In genomic region chr13:113158946-113159345, GRCh38 we compare ENCODE assay signal across 21 cellular contexts. TPM values are rescaled to one million over a fixed set of nuclear protein-coding genes. Genes with fewer than 3 reads are reported as not detected.
"Had no signal": no experiment of that assay in that cellular context is flagged by ENCODE, and none has a peak within 500 bp of the region (broad histone marks: within the 10 kb centered on the region; RNA-seq: fewer than 3 reads in every experiment).

No MANE protein-coding gene starts in this region.

- ATAC-seq: effector memory CD8-positive, alpha-beta T cell; gastroesophageal sphincter; left lung; lower lobe of right lung; stimulated activated naive B cell treated with anti-CD40 and anti-IgM and Interleukin-4, amounts not matched to agents 10 μg/mL and 1 μg/mL and 100 μg/mL, for 72 hours; stimulated activated naive CD8-positive, alpha-beta T cell treated with anti-CD3 and anti-CD28 coated beads, Interleukin-15, amount 100 ng/mL, for 72 hours had no signal

- H3K4me3 ChIP-seq: esophagus squamous epithelium, gastroesophageal sphincter, left lung, lower lobe of right lung, sigmoid colon, skin epidermis, thoracic aorta, transverse colon had no signal

- H3K27ac ChIP-seq: esophagus squamous epithelium, gastroesophageal sphincter, left lung, lower lobe of right lung, neutrophil, sigmoid colon, skin epidermis, thoracic aorta, transverse colon had no signal

- DNase-seq: effector memory CD8-positive, alpha-beta T cell; esophagus squamous epithelium; foreskin fibroblast; left lung; lower lobe of right lung; midbrain; sigmoid colon; stimulated activated CD4-positive, alpha-beta T cell treated with anti-CD3 and anti-CD28 coated beads, Interleukin-2, amount 100 ng/mL, for 24 hours; stimulated activated CD4-positive, alpha-beta T cell treated with anti-CD3 and anti-CD28 coated beads, Interleukin-4, amount 100 ng/mL, for 4 hours; stimulated activated naive B cell treated with anti-CD40 and anti-IgM and Interleukin-4, amounts not matched to agents 10 μg/mL and 1 μg/mL and 100 μg/mL, for 72 hours; stimulated activated naive CD8-positive, alpha-beta T cell treated with anti-CD3 and anti-CD28 coated beads, Interleukin-15, amount 100 ng/mL, for 72 hours; substantia nigra; transverse colon had no signal

- H3K9me3 ChIP-seq: esophagus squamous epithelium, gastroesophageal sphincter, left lung, lower lobe of right lung, neutrophil, thoracic aorta, transverse colon had no signal

- H3K36me3 ChIP-seq: esophagus squamous epithelium, gastroesophageal sphincter, left lung, lower lobe of right lung, neutrophil, sigmoid colon, thoracic aorta, transverse colon had no signal

RNA-seq across cellular contexts. Expression of gene PROZ, which starts 0.5 kb away (rescaled TPM):
- total RNA-seq: epithelial cell of proximal tubule, esophagus squamous epithelium, gastroesophageal sphincter, left lung, lower lobe of right lung, osteocyte, pulmonary artery endothelial cell, sigmoid colon, thoracic aorta, transverse colon, ureter had no signal

RNA-seq across cellular contexts. Expression of gene F7, which starts 53.4 kb away (rescaled TPM):
- total RNA-seq: esophagus squamous epithelium, left lung, lower lobe of right lung, osteocyte, pulmonary artery endothelial cell, sigmoid colon, thoracic aorta, transverse colon, ureter had no signal
